In genomic region chr2:55050133-55050994, GRCh38 we compare ENCODE assay signal across 1 cellular context.
TF ChIP-seq lines count a peak whose summit lies in the region.

A gene with protein sequence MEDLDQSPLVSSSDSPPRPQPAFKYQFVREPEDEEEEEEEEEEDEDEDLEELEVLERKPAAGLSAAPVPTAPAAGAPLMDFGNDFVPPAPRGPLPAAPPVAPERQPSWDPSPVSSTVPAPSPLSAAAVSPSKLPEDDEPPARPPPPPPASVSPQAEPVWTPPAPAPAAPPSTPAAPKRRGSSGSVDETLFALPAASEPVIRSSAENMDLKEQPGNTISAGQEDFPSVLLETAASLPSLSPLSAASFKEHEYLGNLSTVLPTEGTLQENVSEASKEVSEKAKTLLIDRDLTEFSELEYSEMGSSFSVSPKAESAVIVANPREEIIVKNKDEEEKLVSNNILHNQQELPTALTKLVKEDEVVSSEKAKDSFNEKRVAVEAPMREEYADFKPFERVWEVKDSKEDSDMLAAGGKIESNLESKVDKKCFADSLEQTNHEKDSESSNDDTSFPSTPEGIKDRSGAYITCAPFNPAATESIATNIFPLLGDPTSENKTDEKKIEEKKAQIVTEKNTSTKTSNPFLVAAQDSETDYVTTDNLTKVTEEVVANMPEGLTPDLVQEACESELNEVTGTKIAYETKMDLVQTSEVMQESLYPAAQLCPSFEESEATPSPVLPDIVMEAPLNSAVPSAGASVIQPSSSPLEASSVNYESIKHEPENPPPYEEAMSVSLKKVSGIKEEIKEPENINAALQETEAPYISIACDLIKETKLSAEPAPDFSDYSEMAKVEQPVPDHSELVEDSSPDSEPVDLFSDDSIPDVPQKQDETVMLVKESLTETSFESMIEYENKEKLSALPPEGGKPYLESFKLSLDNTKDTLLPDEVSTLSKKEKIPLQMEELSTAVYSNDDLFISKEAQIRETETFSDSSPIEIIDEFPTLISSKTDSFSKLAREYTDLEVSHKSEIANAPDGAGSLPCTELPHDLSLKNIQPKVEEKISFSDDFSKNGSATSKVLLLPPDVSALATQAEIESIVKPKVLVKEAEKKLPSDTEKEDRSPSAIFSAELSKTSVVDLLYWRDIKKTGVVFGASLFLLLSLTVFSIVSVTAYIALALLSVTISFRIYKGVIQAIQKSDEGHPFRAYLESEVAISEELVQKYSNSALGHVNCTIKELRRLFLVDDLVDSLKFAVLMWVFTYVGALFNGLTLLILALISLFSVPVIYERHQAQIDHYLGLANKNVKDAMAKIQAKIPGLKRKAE (minus strand): TSS chr2:55050451. CDS start chr2:55050300, 151 bp downstream.

TF ChIP-seq in K562, 482 proteins besides CTCF, POLR2A, EP300 and RAD21 (continued from another document and continues in another):
- no peak for TF ChIP-seq SMC3 (conservative IDR thresholded peaks at IDR 0.05; ENCODE audit: insufficient read depth, low read depth, low read length)
- TF ChIP-seq ZNF316 (IDR thresholded peaks at IDR 0.05), result no peak
- 0 out of 2 replicates have a peak, but pooled peaks have one; percentile 12 for TF ChIP-seq ELF4 (CRISPR knock-in tag; IDR thresholded peaks at IDR 0.05)
- no peak for TF ChIP-seq ZNF184 (CRISPR knock-in tag; IDR thresholded peaks at IDR 0.05)
- TF ChIP-seq DIDO1 (tag; IDR thresholded peaks at IDR 0.05; ENCODE audit: low read depth), result no peak
- TF ChIP-seq NFATC3 (IDR thresholded peaks at IDR 0.05), result no peak
- TF ChIP-seq KDM4B (IDR thresholded peaks at IDR 0.05; ENCODE audit: borderline replicate concordance in 2 of 2, low read depth in 1 of 2), result 0 out of 4 replicates have a peak, but pooled peaks of 1 of the 2 experiments have one; percentile 41
- TF ChIP-seq CREBBP (IDR thresholded peaks at IDR 0.05; ENCODE audit: low read depth, low read length), result no peak
- peak; percentile 91 for TF ChIP-seq NBN (IDR thresholded peaks at IDR 0.05; ENCODE audit: low read depth)
- no peak for TF ChIP-seq BRCA1 (IDR thresholded peaks at IDR 0.05)
- TF ChIP-seq BRCA1 (CRISPR knock-in tag; IDR thresholded peaks at IDR 0.05), result no peak
- no peak for TF ChIP-seq CREB3L1 (IDR thresholded peaks at IDR 0.05; ENCODE audit: borderline replicate concordance, low read depth)
- no peak for TF ChIP-seq ZC3H11A (IDR thresholded peaks at IDR 0.05; ENCODE audit: low read depth, low read length)
- peak; percentile 72 for TF ChIP-seq ZBED1 (IDR thresholded peaks at IDR 0.05)
- TF ChIP-seq, protein P1, sequence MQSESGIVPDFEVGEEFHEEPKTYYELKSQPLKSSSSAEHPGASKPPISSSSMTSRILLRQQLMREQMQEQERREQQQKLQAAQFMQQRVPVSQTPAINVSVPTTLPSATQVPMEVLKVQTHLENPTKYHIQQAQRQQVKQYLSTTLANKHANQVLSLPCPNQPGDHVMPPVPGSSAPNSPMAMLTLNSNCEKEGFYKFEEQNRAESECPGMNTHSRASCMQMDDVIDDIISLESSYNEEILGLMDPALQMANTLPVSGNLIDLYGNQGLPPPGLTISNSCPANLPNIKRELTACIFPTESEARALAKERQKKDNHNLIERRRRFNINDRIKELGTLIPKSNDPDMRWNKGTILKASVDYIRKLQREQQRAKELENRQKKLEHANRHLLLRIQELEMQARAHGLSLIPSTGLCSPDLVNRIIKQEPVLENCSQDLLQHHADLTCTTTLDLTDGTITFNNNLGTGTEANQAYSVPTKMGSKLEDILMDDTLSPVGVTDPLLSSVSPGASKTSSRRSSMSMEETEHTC (IDR thresholded peaks at IDR 0.05), result peak; percentile 50; the same call in 1 of the 2 replicates
- TF ChIP-seq NR0B1 (IDR thresholded peaks at IDR 0.05; ENCODE audit: partially characterized antibody), result no peak
- peak; percentile 76 for TF ChIP-seq ZBTB40 (IDR thresholded peaks at IDR 0.05)
- no peak for TF ChIP-seq ZBTB40 (CRISPR knock-in tag; IDR thresholded peaks at IDR 0.05)
- peak; percentile 41; the same call in 1 of the 2 replicates for TF ChIP-seq NCOR1 (IDR thresholded peaks at IDR 0.05)
- TF ChIP-seq TCF7 (IDR thresholded peaks at IDR 0.05; ENCODE audit: borderline replicate concordance), result no peak; the same call in 1 of the 2 replicates
- TF ChIP-seq GATAD2A (IDR thresholded peaks at IDR 0.05), result 0 out of 2 replicates have a peak, but pooled peaks have one; percentile 65
- TF ChIP-seq YBX1 (IDR thresholded peaks at IDR 0.05), result no peak
- TF ChIP-seq, protein P2, sequence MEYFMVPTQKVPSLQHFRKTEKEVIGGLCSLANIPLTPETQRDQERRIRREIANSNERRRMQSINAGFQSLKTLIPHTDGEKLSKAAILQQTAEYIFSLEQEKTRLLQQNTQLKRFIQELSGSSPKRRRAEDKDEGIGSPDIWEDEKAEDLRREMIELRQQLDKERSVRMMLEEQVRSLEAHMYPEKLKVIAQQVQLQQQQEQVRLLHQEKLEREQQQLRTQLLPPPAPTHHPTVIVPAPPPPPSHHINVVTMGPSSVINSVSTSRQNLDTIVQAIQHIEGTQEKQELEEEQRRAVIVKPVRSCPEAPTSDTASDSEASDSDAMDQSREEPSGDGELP (CRISPR knock-in tag; IDR thresholded peaks at IDR 0.05; ENCODE audit: borderline replicate concordance), result peak; percentile 95
- TF ChIP-seq ZNF239 (CRISPR knock-in tag; IDR thresholded peaks at IDR 0.05), result no peak
- TF ChIP-seq, protein P3, sequence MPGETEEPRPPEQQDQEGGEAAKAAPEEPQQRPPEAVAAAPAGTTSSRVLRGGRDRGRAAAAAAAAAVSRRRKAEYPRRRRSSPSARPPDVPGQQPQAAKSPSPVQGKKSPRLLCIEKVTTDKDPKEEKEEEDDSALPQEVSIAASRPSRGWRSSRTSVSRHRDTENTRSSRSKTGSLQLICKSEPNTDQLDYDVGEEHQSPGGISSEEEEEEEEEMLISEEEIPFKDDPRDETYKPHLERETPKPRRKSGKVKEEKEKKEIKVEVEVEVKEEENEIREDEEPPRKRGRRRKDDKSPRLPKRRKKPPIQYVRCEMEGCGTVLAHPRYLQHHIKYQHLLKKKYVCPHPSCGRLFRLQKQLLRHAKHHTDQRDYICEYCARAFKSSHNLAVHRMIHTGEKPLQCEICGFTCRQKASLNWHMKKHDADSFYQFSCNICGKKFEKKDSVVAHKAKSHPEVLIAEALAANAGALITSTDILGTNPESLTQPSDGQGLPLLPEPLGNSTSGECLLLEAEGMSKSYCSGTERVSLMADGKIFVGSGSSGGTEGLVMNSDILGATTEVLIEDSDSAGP (CRISPR knock-in tag; IDR thresholded peaks at IDR 0.05), result no peak
- no peak; the same call in 1 of the 2 replicates for TF ChIP-seq GTF2F1 (IDR thresholded peaks at IDR 0.05; ENCODE audit: low read depth, low read length)
- no peak for TF ChIP-seq ZNF764 (CRISPR knock-in tag; IDR thresholded peaks at IDR 0.05; ENCODE audit: low read depth)
- no peak for TF ChIP-seq RERE (CRISPR knock-in tag; IDR thresholded peaks at IDR 0.05; ENCODE audit: borderline replicate concordance)
- TF ChIP-seq STAT5B (CRISPR knock-in tag; IDR thresholded peaks at IDR 0.05), result no peak
- TF ChIP-seq NONO (IDR thresholded peaks at IDR 0.05; ENCODE audit: low read depth in 2 of 2, low read length in 1 of 2), result peak; percentile 25 to 36; a peak in 2 of 4 replicates
